26 cellular contexts compared by ENCODE assay signal in the genomic region with DNA sequence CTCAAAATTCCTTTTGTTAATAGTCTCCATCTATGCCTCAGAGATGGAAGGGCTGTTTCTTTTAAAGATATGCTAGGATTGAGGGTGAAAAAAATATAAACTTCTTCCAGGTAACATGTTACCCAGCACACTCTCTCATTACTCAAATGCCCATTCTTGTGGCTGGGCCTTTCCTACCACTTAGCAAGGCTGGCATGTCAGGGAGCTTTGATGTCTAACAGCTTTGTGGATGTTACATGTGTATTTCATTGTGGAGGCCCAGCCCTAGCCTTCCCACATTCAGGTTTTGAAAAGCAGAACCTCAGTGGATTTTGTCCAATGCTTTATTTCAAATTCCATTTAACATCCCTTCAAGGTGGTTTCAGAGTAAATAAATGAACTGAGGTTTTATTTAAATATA.
"Had no signal": no experiment of that assay in that cellular context is flagged by ENCODE, and none has a peak within 500 bp of the region (broad histone marks: within the 10 kb centered on the region; RNA-seq: fewer than 3 reads in every experiment).

No MANE protein-coding gene starts in this region.

- H3K36me3 Mint-ChIP-seq: activated naive CD8-positive, alpha-beta T cell; T-cell had no signal

- H3K9me3 Mint-ChIP-seq: activated CD4-positive, alpha-beta T cell treated with anti-CD3 and anti-CD28 coated beads, Interleukin-2, amount 10 ng/mL, durations not matched to agents 24 days and 14 days; activated CD8-positive, alpha-beta T cell treated with anti-CD3 and anti-CD28 coated beads for 36 hours; activated T-cell treated with anti-CD3 and anti-CD28 coated beads, Interleukin-2, amount 50 U/mL, for 4 hours; activated T-helper 17 cell treated with anti-CD3 and anti-CD28 coated beads, Interleukin-2, amount 50 U/mL, for 72 hours; effector memory CD8-positive, alpha-beta T cell; T-cell; T-helper 2 cell treated with Interferon-gamma antibody and Interleukin-4, amounts not matched to agents 5 μg/mL and 100 μg/mL, for 36 hours had no signal

- H3K4me1 ChIP-seq: body of pancreas, esophagus squamous epithelium had no signal

- H3K9me3 ChIP-seq: body of pancreas, esophagus squamous epithelium had no signal

- ATAC-seq: activated CD8-positive, alpha-beta T cell treated with anti-CD3 and anti-CD28 coated beads for 36 hours; activated T-cell treated with anti-CD3 and anti-CD28 coated beads, Interleukin-2, amount 50 U/mL, for 4 hours; activated T-helper 17 cell treated with anti-CD3 and anti-CD28 coated beads, Interleukin-2, amount 50 U/mL, for 72 hours; body of pancreas; effector memory CD8-positive, alpha-beta T cell; T-cell; T-helper 17 cell had no signal

- H3K4me3 ChIP-seq: body of pancreas, esophagus squamous epithelium had no signal

- DNase-seq: activated CD4-positive, alpha-beta T cell treated with anti-CD3 and anti-CD28 coated beads for 1 hour; activated CD4-positive, alpha-beta T cell treated with anti-CD3 and anti-CD28 coated beads, Interleukin-2, amount 10 ng/mL, durations not matched to agents 24 days and 14 days; activated CD8-positive, alpha-beta memory T cell treated with anti-CD3 and anti-CD28 coated beads for 24 hours; activated CD8-positive, alpha-beta T cell treated with anti-CD3 and anti-CD28 coated beads for 36 hours; activated effector memory CD4-positive, alpha-beta T cell treated with Interleukin-2 at 50 U/mL for 16 hours; activated gamma-delta T cell treated with Interleukin-2 at 50 U/mL for 16 hours; activated naive CD4-positive, alpha-beta T cell treated with anti-CD3 and anti-CD28 coated beads, Interleukin-2, amount 50 U/mL, for 16 hours; activated naive CD4-positive, alpha-beta T cell treated with Interleukin-2 at 50 U/mL for 16 hours; activated T-cell treated with anti-CD3 and anti-CD28 coated beads, Interleukin-2, amount 50 U/mL, for 4 hours; amniotic stem cell; anterior cingulate cortex; body of pancreas; caudate nucleus; cortex of kidney; dermis blood vessel endothelial cell; effector CD4-positive, alpha-beta T cell; effector memory CD8-positive, alpha-beta T cell; erythroblast; esophagus squamous epithelium; foreskin melanocyte; T-cell; T-helper 17 cell; T1000 had no signal

- H3K27me3 Mint-ChIP-seq: activated CD8-positive, alpha-beta T cell treated with anti-CD3 and anti-CD28 coated beads for 36 hours; activated naive CD8-positive, alpha-beta T cell; activated T-helper 17 cell treated with anti-CD3 and anti-CD28 coated beads, Interleukin-2, amount 50 U/mL, for 72 hours; T-cell; T-helper 17 cell had no signal

- H3K27ac Mint-ChIP-seq: activated CD4-positive, alpha-beta T cell treated with anti-CD3 and anti-CD28 coated beads, Interleukin-2, amount 10 ng/mL, durations not matched to agents 24 days and 14 days; activated CD8-positive, alpha-beta T cell treated with anti-CD3 and anti-CD28 coated beads for 36 hours; activated naive CD8-positive, alpha-beta T cell; activated T-helper 17 cell treated with anti-CD3 and anti-CD28 coated beads, Interleukin-2, amount 50 U/mL, for 72 hours; T-cell; T-helper 17 cell; T-helper 2 cell treated with Interferon-gamma antibody and Interleukin-4, amounts not matched to agents 5 μg/mL and 100 μg/mL, for 36 hours had no signal

- H3K27me3 ChIP-seq: body of pancreas, esophagus squamous epithelium had no signal

- H3K4me1 Mint-ChIP-seq: activated CD4-positive, alpha-beta T cell treated with anti-CD3 and anti-CD28 coated beads, Interleukin-2, amount 10 ng/mL, durations not matched to agents 24 days and 14 days had no signal

- H3K4me3 Mint-ChIP-seq: activated CD4-positive, alpha-beta T cell treated with anti-CD3 and anti-CD28 coated beads, Interleukin-2, amount 10 ng/mL, durations not matched to agents 24 days and 14 days; activated CD8-positive, alpha-beta T cell treated with anti-CD3 and anti-CD28 coated beads for 36 hours; activated naive CD8-positive, alpha-beta T cell; activated T-cell treated with anti-CD3 and anti-CD28 coated beads, Interleukin-2, amount 50 U/mL, for 4 hours; activated T-helper 17 cell treated with anti-CD3 and anti-CD28 coated beads, Interleukin-2, amount 50 U/mL, for 72 hours; effector memory CD8-positive, alpha-beta T cell; T-cell; T-helper 2 cell treated with Interferon-gamma antibody and Interleukin-4, amounts not matched to agents 5 μg/mL and 100 μg/mL, for 36 hours had no signal

- H3K36me3 ChIP-seq: esophagus squamous epithelium had no signal

- H3K27ac ChIP-seq: body of pancreas, esophagus squamous epithelium had no signal
